ENCODE assay signal across 10 cellular contexts in genomic region chr20:50562262-50562701, GRCh38. TPM values are rescaled to one million over a fixed set of nuclear protein-coding genes. Genes with fewer than 3 reads are reported as not detected.
DNase-seq lines count a peak whose midpoint lies in the region; ATAC-seq and TF ChIP-seq lines count a peak whose summit lies in the region.
"Had no signal": no experiment of that assay in that cellular context is flagged by ENCODE, and none has a peak within 500 bp of the region (broad histone marks: within the 10 kb centered on the region; RNA-seq: fewer than 3 reads in every experiment).

No MANE protein-coding gene starts in this region.

- CTCF ChIA-PET in CD4-positive, alpha-beta memory T cell (lab: Charles Lee; ENCODE audit: partially characterized antibody): interaction anchor here (1.0 to 3.4 kb wide), 5 partner anchors 13 to 57 kb away, joined by 3 to 13 read pairs (median 4); no protein-coding TSS in a partner anchor

- H3K36me3 Mint-ChIP-seq in CD4-positive, alpha-beta memory T cell: peaks cover 38 to 60% of the 10 kb centered on the region in 2 donors
- H3K36me3 Mint-ChIP-seq in chondrocyte (ENCODE audit: low read depth) (peaks cover 8% of the 10 kb centered on the region), nephron progenitor cell (ENCODE audit: low read depth) (peaks cover 72% of the 10 kb centered on the region)

- H3K9me3 ChIP-seq in CD4-positive, alpha-beta memory T cell (ENCODE audit: control insufficient read depth in 1 of 2, low read length in 2 of 2): no peaks in the 10 kb centered on the region

- peaks cover 48% of the 10 kb centered on the region for H3K36me3 ChIP-seq in CD4-positive, alpha-beta memory T cell (ENCODE audit: insufficient read depth, low read length)

- intact Hi-C loops in CD4-positive, alpha-beta memory T cell (cut with micrococcal nuclease): no loop called here

- POLR2A ChIA-PET in CD4-positive, alpha-beta memory T cell (lab: Charles Lee; ENCODE audit: partially characterized antibody): interaction anchor here (1.3 to 1.6 kb wide), 4 partner anchors 17 to 79 kb away, joined by 3 to 7 read pairs (median 5); partner anchors contain the start of gene PTPN1

- H3K27ac ChIP-seq in CD4-positive, alpha-beta memory T cell (ENCODE audit: low read depth, low read length): no peak overlapping the region

- ATAC-seq in HG03378 (IDR thresholded peaks at IDR 0.05; ENCODE audit: unreplicated experiment) (no peak), HG03442 (IDR thresholded peaks at IDR 0.05; ENCODE audit: unreplicated experiment) (no peak), HG02973 (IDR thresholded peaks at IDR 0.05; ENCODE audit: unreplicated experiment) (no peak)

- no peaks in the 10 kb centered on the region for H3K27me3 Mint-ChIP-seq in CD4-positive, alpha-beta memory T cell
- no peaks in the 10 kb centered on the region for H3K27me3 Mint-ChIP-seq in chondrocyte (ENCODE audit: low read depth)
- peaks cover 4% of the 10 kb centered on the region for H3K27me3 Mint-ChIP-seq in nephron progenitor cell (ENCODE audit: low read depth, poor library complexity)
- H3K27me3 Mint-ChIP-seq: activated naive CD8-positive, alpha-beta T cell treated with anti-CD3 and anti-CD28 coated beads, Interleukin-2, amount 10 ng/mL, durations not matched to agents 7 days and 5 days had no signal

- DNase-seq in CD4-positive, alpha-beta memory T cell: no peak
- DNase-seq in NCI-H2029 (lab: John Stamatoyannopoulos, UW): peak; percentile 98
- DNase-seq in chondrocyte (ENCODE audit: low spot score): no peak
- DNase-seq in nephron progenitor cell: no peak
- DNase-seq in ACHN: no peak
- DNase-seq: activated naive CD8-positive, alpha-beta T cell treated with anti-CD3 and anti-CD28 coated beads, Interleukin-2, amount 10 ng/mL, durations not matched to agents 7 days and 5 days; DND-41 had no signal

- in situ Hi-C loops in ACHN (cut with HindIII; ENCODE audit: low pct_ligation_motif_present, low pct_unique_long_range_greater_than_20kb, low sequenced_read_pairs): no loop called here

- H3K4me3 ChIP-seq in CD4-positive, alpha-beta memory T cell (ENCODE audit: low read length in 2 of 2): no peak overlapping the region

- H3K27me3 ChIP-seq in CD4-positive, alpha-beta memory T cell (ENCODE audit: insufficient read depth, low read length): no peaks in the 10 kb centered on the region

- H3K27ac Mint-ChIP-seq in CD4-positive, alpha-beta memory T cell: peak overlapping the region in 6 of 7 donors; percentile 1 to 83 (median 58)
- H3K27ac Mint-ChIP-seq in chondrocyte (ENCODE audit: unreplicated experiment) (peak overlapping the region; percentile 97), nephron progenitor cell (peak overlapping the region; percentile 37)

- peak overlapping the region in 2 of 8 donors; percentile 17 to 20 for H3K4me3 Mint-ChIP-seq in CD4-positive, alpha-beta memory T cell
- H3K4me3 Mint-ChIP-seq in chondrocyte (ENCODE audit: unreplicated experiment) (peak overlapping the region; percentile 44), nephron progenitor cell (no peak overlapping the region)
- H3K4me3 Mint-ChIP-seq: activated naive CD8-positive, alpha-beta T cell treated with anti-CD3 and anti-CD28 coated beads, Interleukin-2, amount 10 ng/mL, durations not matched to agents 7 days and 5 days had no signal

- no peaks in the 10 kb centered on the region for H3K9me3 Mint-ChIP-seq in CD4-positive, alpha-beta memory T cell
- no peaks in the 10 kb centered on the region for H3K9me3 Mint-ChIP-seq in chondrocyte (ENCODE audit: low read depth)
- H3K9me3 Mint-ChIP-seq in nephron progenitor cell: peaks cover 3% of the 10 kb centered on the region
- H3K9me3 Mint-ChIP-seq: activated naive CD8-positive, alpha-beta T cell treated with anti-CD3 and anti-CD28 coated beads, Interleukin-2, amount 10 ng/mL, durations not matched to agents 7 days and 5 days had no signal

- H3K4me1 ChIP-seq in CD4-positive, alpha-beta memory T cell (ENCODE audit: insufficient read depth, low read length): peaks cover 50% of the 10 kb centered on the region

- H3K4me1 Mint-ChIP-seq in CD4-positive, alpha-beta memory T cell: peaks cover 39 to 82% (median 62%) of the 10 kb centered on the region in 4 donors
- H3K4me1 Mint-ChIP-seq in chondrocyte (ENCODE audit: low read depth) (peaks cover 60% of the 10 kb centered on the region), nephron progenitor cell (peaks cover 36% of the 10 kb centered on the region)

- no peak for TF ChIP-seq CTCF in chondrocyte (IDR thresholded peaks at IDR 0.05)
- no peak for TF ChIP-seq CTCF in nephron progenitor cell (IDR thresholded peaks at IDR 0.05)

RNA-seq across cellular contexts. Expression of gene PTPN1, which starts 52.1 kb away (rescaled TPM):
- total RNA-seq in CD4-positive, alpha-beta memory T cell: 10 to 100 TPM; 59.5 to 61.5 TPM
- 10 to 100 TPM; 21.0 to 41.0 TPM for polyA plus RNA-seq in CD4-positive, alpha-beta memory T cell
- 30.3 to 32.4 TPM (median 30.8 TPM) in 3 replicates for total RNA-seq in chondrocyte

Comparison
In these comparisons a context has a peak if more than half of its experiments do, and no peak if none do; other contexts are left out.
1. H3K27ac Mint-ChIP-seq: peak in every context shown above with its lines; median percentile 97 in chondrocyte; 58 in CD4-positive, alpha-beta memory T cell; 37 in nephron progenitor cell.